2 cellular contexts compared by ENCODE assay signal in genomic region chr11:134252539-134253188, GRCh38.
TF ChIP-seq lines count a peak whose summit lies in the region.

No MANE protein-coding gene starts in this region.

TF ChIP-seq in A549, 52 proteins besides CTCF, POLR2A, EP300 and RAD21:
- no peak for TF ChIP-seq CBX8 (IDR thresholded peaks at IDR 0.05)
- TF ChIP-seq FOSB (CRISPR knock-in tag; IDR thresholded peaks at IDR 0.05), result no peak
- TF ChIP-seq NPAS2 (CRISPR knock-in tag; IDR thresholded peaks at IDR 0.05; ENCODE audit: borderline replicate concordance), result no peak
- TF ChIP-seq HOXB5 (CRISPR knock-in tag; IDR thresholded peaks at IDR 0.05), result no peak

TF ChIP-seq in liver, 16 proteins besides CTCF, POLR2A, EP300 and RAD21:
- TF ChIP-seq REST (IDR thresholded peaks at IDR 0.05) (no peak), ZBTB33 (IDR thresholded peaks at IDR 0.05) (no peak), JUND (IDR thresholded peaks at IDR 0.05) (no peak), YY1 (IDR thresholded peaks at IDR 0.05) (peak; percentile 50)
